In genomic region chr6:139982652-139983051, GRCh38 we compare ENCODE assay signal across 12 cellular contexts.
DNase-seq lines count a peak whose midpoint lies in the region; ATAC-seq and TF ChIP-seq lines count a peak whose summit lies in the region.
"Had no signal": no experiment of that assay in that cellular context is flagged by ENCODE, and none has a peak within 500 bp of the region (broad histone marks: within the 10 kb centered on the region; RNA-seq: fewer than 3 reads in every experiment).

No MANE protein-coding gene starts in this region.

- DNase-seq in HFFc6 (peak; percentile 78), astrocyte of the hippocampus (ENCODE audit: low read depth, low spot score) (peak; percentile 68), left colon (no peak), HUDEP-2 (lab: John Stamatoyannopoulos, UW; ENCODE audit: unreplicated experiment in 76 of 76) (no peak)
- DNase-seq: activated CD8-positive, alpha-beta memory T cell treated with anti-CD3 and anti-CD28 coated beads, Interleukin-2, amount 50 U/mL, for 4 hours; gastrocnemius medialis; stimulated activated CD4-positive, alpha-beta T cell treated with anti-CD3 and anti-CD28 coated beads, Interleukin-15, amount 100 ng/mL, for 24 hours had no signal

- no peaks in the 10 kb centered on the region for H3K27me3 Mint-ChIP-seq in HFFc6 (ENCODE audit: insufficient read depth)

- peak overlapping the region; percentile 87 for H3K27ac ChIP-seq in 22Rv1
- H3K27ac ChIP-seq: BLaER1 treated with 17β-estradiol and CSF1 and Interleukin-3, amounts not matched to agents 10 nM and 100 nM had no signal

- TF ChIP-seq CTCF in 22Rv1 (IDR thresholded peaks at IDR 0.05) (no peak), HFFc6 (IDR thresholded peaks at IDR 0.05) (no peak)

- H3K36me3 Mint-ChIP-seq in HFFc6 (ENCODE audit: low read depth): peaks cover 9% of the 10 kb centered on the region

- ATAC-seq in left colon: peak; percentile 50
- no peak for ATAC-seq in GM18861 (IDR thresholded peaks at IDR 0.05; ENCODE audit: unreplicated experiment)
- no peak for ATAC-seq in activated CD4-positive, CD25-positive, alpha-beta regulatory T cell treated with anti-CD3 and anti-CD28 coated beads, Interleukin-2, amount 50 U/mL, for 24 hours
- ATAC-seq in HG02884 (IDR thresholded peaks at IDR 0.05; ENCODE audit: unreplicated experiment): no peak
- ATAC-seq: gastrocnemius medialis had no signal

- H3K4me3 Mint-ChIP-seq in HFFc6: peak overlapping the region; percentile 67; the same call in 1 of the 2 replicates

- intact Hi-C loops in left colon (cut with DNase I, micrococcal nuclease): no loop called here

- peak overlapping the region; percentile 81 for H3K27ac Mint-ChIP-seq in HFFc6

- no peaks in the 10 kb centered on the region for H3K9me3 Mint-ChIP-seq in HFFc6

- H3K4me1 Mint-ChIP-seq in HFFc6 (ENCODE audit: low read depth): peaks cover 96% of the 10 kb centered on the region

Comparison
In these comparisons a context has a peak if more than half of its experiments do, and no peak if none do; other contexts are left out.
1. DNase-seq: peak in HFFc6 (single experiment) and astrocyte of the hippocampus (single experiment); none in left colon (0 of 2) and HUDEP-2 (0 of 76).